In genomic region chr1:234568345-234568744, GRCh38 we compare ENCODE assay signal across 10 cellular contexts.
"Had no signal": no experiment of that assay in that cellular context is flagged by ENCODE, and none has a peak within 500 bp of the region (broad histone marks: within the 10 kb centered on the region; RNA-seq: fewer than 3 reads in every experiment).

No MANE protein-coding gene starts in this region.

- H2AFZ ChIP-seq: GM23248, GM23338 had no signal

- H3K27ac ChIP-seq: GM23248 had no signal

- H3K9ac ChIP-seq: GM23248 had no signal

- H3K9me3 ChIP-seq: HAP-1 had no signal

- ATAC-seq: GM23338, HCT116 had no signal

- H3K27ac Mint-ChIP-seq: GM23338, HFFc6 had no signal

- H3K9me3 Mint-ChIP-seq: GM23338, HFFc6 had no signal

- H3K4me2 ChIP-seq: GM23338 had no signal

- H3K4me3 Mint-ChIP-seq: GM23338, HFFc6 had no signal

- H3K4me3 ChIP-seq: GM23248, GM23338, HAP-1 had no signal

- FAIRE-seq: H1, H54 had no signal

- DNase-seq: GM23248, GOT3, H7, HCEC 1CT, HFFc6 had no signal

- H3K36me3 ChIP-seq: HAP-1 had no signal
